ENCODE assay signal across 8 cellular contexts in genomic region chr14:69613312-69614073, GRCh38. TPM values are rescaled to one million over a fixed set of nuclear protein-coding genes. Genes with fewer than 3 reads are reported as not detected.
DNase-seq lines count a peak whose midpoint lies in the region; ATAC-seq, FAIRE-seq and TF ChIP-seq lines count a peak whose summit lies in the region.

No MANE protein-coding gene starts in this region.

- H3K36me3 ChIP-seq in small intestine (ENCODE audit: control insufficient read depth in 2 of 2, insufficient read depth in 2 of 2, low read length in 2 of 2), result no peaks in the 10 kb centered on the region

- no peaks in the 10 kb centered on the region for H3K27me3 ChIP-seq in small intestine (ENCODE audit: control insufficient read depth in 2 of 2, insufficient read depth in 2 of 2, low read length in 2 of 2)

- H3K4me3 ChIP-seq in fibroblast of villous mesenchyme (ENCODE audit: low read depth, low read length) (peak overlapping the region; percentile 79), small intestine (ENCODE audit: low read depth in 1 of 2, low read length in 2 of 2) (peak overlapping the region in 1 of 2 donors; percentile 99)

- peaks cover 10 to 31% of the 10 kb centered on the region in 2 donors for H3K4me1 ChIP-seq in small intestine (ENCODE audit: control insufficient read depth in 2 of 2, insufficient read depth in 1 of 2, low read depth in 1 of 2, low read length in 1 of 2)

- DNase-seq in GM18507 (ENCODE audit: extremely low spot score, insufficient read length, low read depth), result no peak
- no peak for DNase-seq in T-helper 17 cell
- no peak for DNase-seq in fibroblast of villous mesenchyme (ENCODE audit: low read depth)
- DNase-seq in small intestine, result no peak
- no peak for DNase-seq in KG1 (lab: John Stamatoyannopoulos, UW)
- no peak for DNase-seq in NCI-H510A (lab: John Stamatoyannopoulos, UW)
- no peak for DNase-seq in GF-D8 (lab: John Stamatoyannopoulos, UW)

- H3K4me1 Mint-ChIP-seq in T-helper 17 cell, result peaks cover 69% of the 10 kb centered on the region

- peak; percentile 56 for FAIRE-seq in GM18507 (lab: Jason Lieb, UNC)
- FAIRE-seq in small intestine (lab: Jason Lieb, UNC), result no peak

- no peaks in the 10 kb centered on the region for H3K9me3 ChIP-seq in T-helper 17 cell (ENCODE audit: control insufficient read depth, low read length, poor library complexity, severe bottlenecking)
- no peaks in the 10 kb centered on the region for H3K9me3 ChIP-seq in small intestine (ENCODE audit: control insufficient read depth, low read depth)

- H3K27ac Mint-ChIP-seq in T-helper 17 cell, result peak overlapping the region; percentile 100

- peak overlapping the region; percentile 96 for H3K4me3 Mint-ChIP-seq in T-helper 17 cell

- H3K27ac ChIP-seq in small intestine (ENCODE audit: low read depth in 1 of 2, low read length in 1 of 2), result peak overlapping the region; percentile 25 to 78

- ATAC-seq in T-helper 17 cell, result no peak
- ATAC-seq in GM18858 (IDR thresholded peaks at IDR 0.05; ENCODE audit: unreplicated experiment), result no peak

- H3K27me3 Mint-ChIP-seq in T-helper 17 cell, result no peaks in the 10 kb centered on the region

- no peaks in the 10 kb centered on the region for H3K36me3 Mint-ChIP-seq in T-helper 17 cell (ENCODE audit: low read depth)

- 24 to 48% (median 33%) methylated on average over 4 of the region's 4 CpGs for WGBS in small intestine, 3 donors

- TF ChIP-seq CTCF in fibroblast of villous mesenchyme (IDR thresholded peaks at IDR 0.05; ENCODE audit: insufficient read depth, low read depth, low read length), result no peak

RNA-seq across cellular contexts. Expression of gene SUSD6, which starts 2.1 kb away (rescaled TPM):
- total RNA-seq in T-helper 17 cell (100 to 1,000 TPM in 1 of 2 donors, 10 to 100 TPM in 1; 94.7 to 101 TPM), fibroblast of villous mesenchyme (11.9 and 12.5 TPM in 2 replicates)
- polyA plus RNA-seq in small intestine, result 10 to 100 TPM; 14.3 to 18.8 (median 14.5) TPM

RNA-seq across cellular contexts. Expression of gene CCDC177, which starts 38.8 kb away (rescaled TPM):
- total RNA-seq in T-helper 17 cell (not detected), fibroblast of villous mesenchyme (not detected in 2 replicates)
- under 1 TPM in 1 of 3 donors, not detected in 2; 0.03 TPM for polyA plus RNA-seq in small intestine
